ENCODE assay signal across 27 cellular contexts in genomic region chr13:96198038-96198437, GRCh38.
"Had no signal": no experiment of that assay in that cellular context is flagged by ENCODE, and none has a peak within 500 bp of the region (broad histone marks: within the 10 kb centered on the region; RNA-seq: fewer than 3 reads in every experiment).

No MANE protein-coding gene starts in this region.

- H3K4me3 ChIP-seq: stomach, suprapubic skin, testis, thoracic aorta, thyroid gland, tibial artery, tibial nerve, transverse colon, upper lobe of left lung, upper lobe of right lung, uterus, vagina had no signal

- H3K9me3 ChIP-seq: suprapubic skin, testis, thoracic aorta, thyroid gland, tibial artery, transverse colon, upper lobe of left lung, upper lobe of right lung, uterus, vagina had no signal

- H3K9me3 Mint-ChIP-seq: stimulated activated memory B cell treated with anti-CD40 and anti-IgM and Interleukin-4, amounts not matched to agents 10 μg/mL and 1 μg/mL and 100 μg/mL, for 72 hours; type B pancreatic cell had no signal

- H3K27ac Mint-ChIP-seq: stimulated activated effector memory CD8-positive, alpha-beta T cell treated with anti-CD3 and anti-CD28 coated beads, Interleukin-12 subunit alpha, Interleukin-12 subunit beta, amount 100 ng/mL, for 72 hours; stimulated activated memory B cell treated with anti-CD40 and anti-IgM and Interleukin-4, amounts not matched to agents 10 μg/mL and 1 μg/mL and 100 μg/mL, for 72 hours; stimulated activated naive B cell treated with anti-CD40 and anti-IgM and Interleukin-4, amounts not matched to agents 10 μg/mL and 1 μg/mL and 100 μg/mL, for 72 hours; stimulated activated naive CD8-positive, alpha-beta T cell treated with anti-CD3 and anti-CD28 coated beads, Interleukin-15, Interleukin-2, amounts not matched to agents 100 ng/mL and 50 ng/mL, for 24 hours; type B pancreatic cell had no signal

- DNase-seq: stimulated activated CD4-positive, alpha-beta T cell treated with anti-CD3 and anti-CD28 coated beads, Interleukin-2, amount 100 ng/mL, for 48 hours; stimulated activated CD4-positive, alpha-beta T cell treated with anti-CD3 and anti-CD28 coated beads, Interleukin-4, amount 100 ng/mL, for 1 hour; stimulated activated CD4-positive, alpha-beta T cell treated with anti-CD3 and anti-CD28 coated beads, Interleukin-4, amount 100 ng/mL, for 24 hours; stimulated activated CD4-positive, alpha-beta T cell treated with anti-CD3 and anti-CD28 coated beads, Interleukin-4, amount 100 ng/mL, for 4 hours; stimulated activated CD8-positive, alpha-beta memory T cell treated with anti-CD3 and anti-CD28 coated beads, Interleukin-4, amount 100 ng/mL, for 48 hours; stimulated activated naive B cell treated with anti-CD40 and anti-IgM and Interleukin-4, amounts not matched to agents 10 μg/mL and 1 μg/mL and 100 μg/mL, for 72 hours; stimulated activated naive CD4-positive, alpha-beta T cell; stimulated activated naive CD4-positive, alpha-beta T cell treated with Interleukin-2 at 50 U/mL for 16 hours; stimulated activated naive CD8-positive, alpha-beta T cell treated with anti-CD3 and anti-CD28 coated beads, Interleukin-15, Interleukin-2, amounts not matched to agents 100 U/mL and 50 U/mL, for 24 hours; stomach; substantia nigra; testis; thyroid gland; tibial artery; transverse colon; trophoblast cell; upper lobe of left lung; upper lobe of right lung; uterus had no signal

- H3K4me3 Mint-ChIP-seq: stimulated activated effector memory CD8-positive, alpha-beta T cell treated with anti-CD3 and anti-CD28 coated beads, Interleukin-12 subunit alpha, Interleukin-12 subunit beta, amount 100 ng/mL, for 72 hours; stimulated activated memory B cell treated with anti-CD40 and anti-IgM and Interleukin-4, amounts not matched to agents 10 μg/mL and 1 μg/mL and 100 μg/mL, for 72 hours; stimulated activated naive B cell treated with anti-CD40 and anti-IgM and Interleukin-4, amounts not matched to agents 10 μg/mL and 1 μg/mL and 100 μg/mL, for 72 hours; stimulated activated naive CD8-positive, alpha-beta T cell treated with anti-CD3 and anti-CD28 coated beads, Interleukin-15, Interleukin-2, amounts not matched to agents 100 ng/mL and 50 ng/mL, for 24 hours; type B pancreatic cell had no signal

- ATAC-seq: stimulated activated effector memory CD8-positive, alpha-beta T cell treated with anti-CD3 and anti-CD28 coated beads, Interleukin-12 subunit alpha, Interleukin-12 subunit beta, amount 100 ng/mL, for 72 hours; stimulated activated memory B cell treated with anti-CD40 and anti-IgM and Interleukin-4, amounts not matched to agents 10 μg/mL and 1 μg/mL and 100 μg/mL, for 72 hours; stimulated activated naive B cell treated with anti-CD40 and anti-IgM and Interleukin-4, amounts not matched to agents 10 μg/mL and 1 μg/mL and 100 μg/mL, for 72 hours; stimulated activated naive CD8-positive, alpha-beta T cell treated with anti-CD3 and anti-CD28 coated beads, Interleukin-15, Interleukin-2, amounts not matched to agents 100 U/mL and 50 U/mL, for 24 hours; upper lobe of right lung had no signal

- H3K27me3 Mint-ChIP-seq: stimulated activated memory B cell treated with anti-CD40 and anti-IgM and Interleukin-4, amounts not matched to agents 10 μg/mL and 1 μg/mL and 100 μg/mL, for 72 hours; type B pancreatic cell had no signal

- H3K27ac ChIP-seq: stomach, suprapubic skin, testis, thoracic aorta, thyroid gland, tibial artery, tibial nerve, transverse colon, upper lobe of left lung, upper lobe of right lung, uterus, vagina had no signal

- H3K4me1 ChIP-seq: stomach, suprapubic skin, testis, thyroid gland, tibial artery, tibial nerve, transverse colon, upper lobe of left lung, upper lobe of right lung, uterus, vagina had no signal

- H3K36me3 ChIP-seq: stomach, suprapubic skin, thoracic aorta, thyroid gland, tibial artery, tibial nerve, transverse colon, upper lobe of left lung, upper lobe of right lung, uterus, vagina had no signal

- H3K4me1 Mint-ChIP-seq: stimulated activated effector memory CD8-positive, alpha-beta T cell treated with anti-CD3 and anti-CD28 coated beads, Interleukin-12 subunit alpha, Interleukin-12 subunit beta, amount 100 ng/mL, for 72 hours; stimulated activated memory B cell treated with anti-CD40 and anti-IgM and Interleukin-4, amounts not matched to agents 10 μg/mL and 1 μg/mL and 100 μg/mL, for 72 hours; stimulated activated naive B cell treated with anti-CD40 and anti-IgM and Interleukin-4, amounts not matched to agents 10 μg/mL and 1 μg/mL and 100 μg/mL, for 72 hours had no signal
